19 cellular contexts compared by ENCODE assay signal in the genomic region with DNA sequence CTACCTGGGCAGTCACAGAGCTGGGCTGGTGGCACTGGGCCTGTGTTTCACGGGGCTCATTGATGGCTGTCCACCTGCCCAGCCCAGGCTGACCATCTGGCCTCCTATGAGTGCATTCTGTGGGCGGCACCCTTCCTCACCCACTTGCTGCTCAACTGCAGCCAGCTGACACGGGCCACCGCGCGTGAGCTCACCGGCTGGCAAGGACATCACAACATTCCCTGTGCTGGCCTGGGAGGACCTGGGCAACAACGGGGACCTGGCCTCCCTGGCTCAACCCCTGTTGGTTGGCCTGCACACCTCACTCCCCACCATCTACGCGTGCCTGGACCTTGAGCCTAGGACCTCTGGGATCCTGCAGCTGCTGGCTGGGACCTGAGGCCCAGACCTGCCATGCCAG.
"Had no signal": no experiment of that assay in that cellular context is flagged by ENCODE, and none has a peak within 500 bp of the region (broad histone marks: within the 10 kb centered on the region; RNA-seq: fewer than 3 reads in every experiment).

No MANE protein-coding gene starts in this region.

- H3K27ac Mint-ChIP-seq: activated naive CD4-positive, alpha-beta T cell treated with anti-CD3 and anti-CD28 coated beads, Interleukin-2, amount 50 U/mL, for 24 hours; activated T-cell treated with anti-CD3 and anti-CD28 coated beads, Interleukin-2, amount 50 U/mL, for 72 hours; naive B cell had no signal

- H3K4me3 ChIP-seq: breast epithelium, dorsolateral prefrontal cortex, left lung, mucosa of descending colon, tibial artery, uterus had no signal

- H3K27me3 ChIP-seq: breast epithelium, dorsolateral prefrontal cortex, left lung, tibial artery, uterus had no signal

- H3K36me3 ChIP-seq: breast epithelium, left lung, uterus had no signal

- H3K27me3 Mint-ChIP-seq: activated naive CD4-positive, alpha-beta T cell treated with anti-CD3 and anti-CD28 coated beads, Interleukin-2, amount 50 U/mL, for 24 hours; naive B cell had no signal

- H3K27ac ChIP-seq: breast epithelium, left lung, tibial artery, uterus, VCaP had no signal

- H3K36me3 Mint-ChIP-seq: activated naive CD4-positive, alpha-beta T cell treated with anti-CD3 and anti-CD28 coated beads, Interleukin-2, amount 50 U/mL, for 24 hours; naive B cell had no signal

- H3K9me3 ChIP-seq: mucosa of descending colon, tibial artery, uterus had no signal

- ATAC-seq: activated T-cell treated with anti-CD3 and anti-CD28 coated beads, Interleukin-2, amount 50 U/mL, for 72 hours; left lung; mucosa of descending colon had no signal

- H3K9me3 Mint-ChIP-seq: activated naive CD4-positive, alpha-beta T cell treated with anti-CD3 and anti-CD28 coated beads, Interleukin-2, amount 50 U/mL, for 24 hours had no signal

- H3K4me1 Mint-ChIP-seq: activated naive CD4-positive, alpha-beta T cell treated with anti-CD3 and anti-CD28 coated beads, Interleukin-2, amount 50 U/mL, for 24 hours; naive B cell; neural crest cell had no signal

- H3K4me3 Mint-ChIP-seq: activated naive CD4-positive, alpha-beta T cell treated with anti-CD3 and anti-CD28 coated beads, Interleukin-2, amount 50 U/mL, for 24 hours; activated T-cell treated with anti-CD3 and anti-CD28 coated beads, Interleukin-2, amount 50 U/mL, for 72 hours; naive B cell; neural crest cell had no signal

- H3K4me1 ChIP-seq: breast epithelium, left lung, uterus had no signal

- DNase-seq: activated CD4-positive, alpha-beta T cell treated with anti-CD3 and anti-CD28 coated beads for 1 hour; activated effector memory CD4-positive, alpha-beta T cell treated with anti-CD3 and anti-CD28 coated beads, Interleukin-2, amount 50 U/mL, for 16 hours; activated T-cell treated with anti-CD3 and anti-CD28 coated beads, Interleukin-2, amount 50 U/mL, for 72 hours; mesenchymal stem cell; mucosa of descending colon; naive B cell; stimulated activated CD4-positive, alpha-beta T cell treated with anti-CD3 and anti-CD28 coated beads, Interleukin-12 subunit alpha, Interleukin-12 subunit beta, amount 100 ng/mL, for 4 hours; stimulated activated CD4-positive, alpha-beta T cell treated with anti-CD3 and anti-CD28 coated beads, Interleukin-2, amount 100 ng/mL, for 24 hours; stimulated activated naive CD4-positive, alpha-beta T cell treated with Interleukin-2 at 50 U/mL for 16 hours; SW 1271; T-helper 2 cell; tibial artery; uterus had no signal
